ENCODE assay signal across 7 cellular contexts in the genomic region with DNA sequence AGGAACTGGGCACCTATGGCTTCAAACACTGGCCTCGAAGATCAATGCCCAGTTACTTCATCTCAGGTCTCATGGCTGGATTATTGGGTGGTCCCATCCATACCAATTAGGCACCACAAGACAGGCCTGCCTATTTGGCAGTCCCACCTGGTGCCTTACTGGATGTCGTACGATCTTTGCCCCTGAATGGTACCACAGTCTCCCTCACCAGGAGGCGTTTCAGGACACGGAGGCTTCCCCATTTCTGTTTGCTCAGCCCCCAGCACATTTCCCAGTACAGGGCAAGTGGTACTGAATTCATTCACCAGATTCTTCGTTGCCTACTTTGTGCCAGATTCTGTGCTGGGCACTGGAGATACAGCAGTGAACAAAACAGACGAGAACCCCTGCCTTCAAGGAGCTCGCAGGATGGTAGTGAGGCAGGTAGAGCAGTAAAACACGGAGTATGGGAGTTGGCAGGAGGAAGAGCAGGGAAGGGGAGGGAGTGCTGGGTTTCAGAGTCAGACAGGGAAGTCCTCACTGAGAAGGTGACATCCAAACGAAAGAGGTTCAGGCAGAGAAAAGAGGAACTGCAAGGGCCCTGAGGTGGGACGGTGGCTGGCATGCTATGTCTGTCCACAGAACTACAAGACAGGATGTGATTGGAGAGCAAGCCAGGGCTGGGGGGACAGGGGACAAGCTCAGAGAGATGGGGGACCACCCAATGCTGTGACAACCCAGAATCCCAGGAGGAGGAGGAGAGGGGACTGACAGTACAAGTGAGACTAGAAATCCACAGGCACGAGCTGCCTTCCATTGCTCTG.
A peak's percentile ranks its signal among the peaks of the same experiment; 100 is the strongest.
DNase-seq lines count a peak whose midpoint lies in the region; ATAC-seq and TF ChIP-seq lines count a peak whose summit lies in the region.

No MANE protein-coding gene starts in this region.

- peak; percentile 31 for TF ChIP-seq POLR2A in GM18505 (IDR thresholded peaks at IDR 0.05; ENCODE audit: borderline replicate concordance, extremely low read depth, insufficient read depth, insufficient read length)

- DNase-seq in HL-60 (ENCODE audit: low read depth in 1 of 2, low spot score in 1 of 2): peak; percentile 56 to 86
- no peak for DNase-seq in T1000 (lab: John Stamatoyannopoulos, UW)
- no peak for DNase-seq in H7

- TF ChIP-seq CTCF in HL-60 (IDR thresholded peaks at IDR 0.05; ENCODE audit: insufficient read depth, low read length) (no peak), neutrophil (IDR thresholded peaks at IDR 0.05) (no peak)

- H3K4me3 Mint-ChIP-seq in activated T-helper 17 cell treated with anti-CD3 and anti-CD28 coated beads, Interleukin-2, amount 50 U/mL, for 72 hours: peak overlapping the region; percentile 84

- H3K27ac Mint-ChIP-seq in activated T-helper 17 cell treated with anti-CD3 and anti-CD28 coated beads, Interleukin-2, amount 50 U/mL, for 72 hours: peak overlapping the region; percentile 39

- no peaks in the 10 kb centered on the region for H3K36me3 ChIP-seq in neutrophil
- H3K36me3 ChIP-seq in H7 (replicated peaks; ENCODE audit: control insufficient read depth, insufficient read depth, low read length): no peaks in the 10 kb centered on the region

- no peaks in the 10 kb centered on the region for H3K27me3 ChIP-seq in HL-60 (ENCODE audit: insufficient read depth, poor library complexity, severe bottlenecking)
- H3K27me3 ChIP-seq in neutrophil: peaks cover 9% of the 10 kb centered on the region
- peaks cover 13% of the 10 kb centered on the region for H3K27me3 ChIP-seq in H7 (ENCODE audit: control insufficient read depth, insufficient read depth, low read length)

- H3K27ac ChIP-seq in HL-60 (replicated peaks) (peak overlapping the region; percentile 84), neutrophil (peak overlapping the region; percentile 98)

- H3K9me3 ChIP-seq in neutrophil: no peaks in the 10 kb centered on the region

- no peak overlapping the region for H3K4me3 ChIP-seq in HL-60 (replicated peaks; ENCODE audit: insufficient read depth, low read length)
- H3K4me3 ChIP-seq in neutrophil (ENCODE audit: low read depth in 1 of 2, low read length in 1 of 2): peak overlapping the region; percentile 86 to 92
- no peak overlapping the region for H3K4me3 ChIP-seq in H7 (ENCODE audit: insufficient read depth, low read depth, low read length)

- no peak for ATAC-seq in GM18505 (IDR thresholded peaks at IDR 0.05; ENCODE audit: unreplicated experiment)
- ATAC-seq in activated T-helper 17 cell treated with anti-CD3 and anti-CD28 coated beads, Interleukin-2, amount 50 U/mL, for 72 hours (replicated peaks): no peak
- no peak for ATAC-seq in esophagus mucosa

- no peaks in the 10 kb centered on the region for H3K27me3 Mint-ChIP-seq in activated T-helper 17 cell treated with anti-CD3 and anti-CD28 coated beads, Interleukin-2, amount 50 U/mL, for 72 hours

- H3K36me3 Mint-ChIP-seq in activated T-helper 17 cell treated with anti-CD3 and anti-CD28 coated beads, Interleukin-2, amount 50 U/mL, for 72 hours (ENCODE audit: low read depth): no peaks in the 10 kb centered on the region

- H3K4me1 Mint-ChIP-seq in activated T-helper 17 cell treated with anti-CD3 and anti-CD28 coated beads, Interleukin-2, amount 50 U/mL, for 72 hours: peaks cover 51% of the 10 kb centered on the region

- H3K9me3 Mint-ChIP-seq in activated T-helper 17 cell treated with anti-CD3 and anti-CD28 coated beads, Interleukin-2, amount 50 U/mL, for 72 hours: no peaks in the 10 kb centered on the region

- H3K4me1 ChIP-seq in neutrophil (ENCODE audit: control insufficient read depth in 1 of 2, insufficient read depth in 1 of 2, low read depth in 1 of 2, low read length in 1 of 2): peaks cover 88 to 90% of the 10 kb centered on the region in 2 experiments

Comparison
In these comparisons a context has a peak if more than half of its experiments do, and no peak if none do; other contexts are left out.
1. DNase-seq: peak in HL-60 (2 of 2); none in T1000 (single experiment) and H7 (single experiment).
2. H3K4me3 ChIP-seq: peak in neutrophil (2 of 2); none in HL-60 (single experiment) and H7 (single experiment).